1 cellular context compared by ENCODE assay signal in the genomic region with DNA sequence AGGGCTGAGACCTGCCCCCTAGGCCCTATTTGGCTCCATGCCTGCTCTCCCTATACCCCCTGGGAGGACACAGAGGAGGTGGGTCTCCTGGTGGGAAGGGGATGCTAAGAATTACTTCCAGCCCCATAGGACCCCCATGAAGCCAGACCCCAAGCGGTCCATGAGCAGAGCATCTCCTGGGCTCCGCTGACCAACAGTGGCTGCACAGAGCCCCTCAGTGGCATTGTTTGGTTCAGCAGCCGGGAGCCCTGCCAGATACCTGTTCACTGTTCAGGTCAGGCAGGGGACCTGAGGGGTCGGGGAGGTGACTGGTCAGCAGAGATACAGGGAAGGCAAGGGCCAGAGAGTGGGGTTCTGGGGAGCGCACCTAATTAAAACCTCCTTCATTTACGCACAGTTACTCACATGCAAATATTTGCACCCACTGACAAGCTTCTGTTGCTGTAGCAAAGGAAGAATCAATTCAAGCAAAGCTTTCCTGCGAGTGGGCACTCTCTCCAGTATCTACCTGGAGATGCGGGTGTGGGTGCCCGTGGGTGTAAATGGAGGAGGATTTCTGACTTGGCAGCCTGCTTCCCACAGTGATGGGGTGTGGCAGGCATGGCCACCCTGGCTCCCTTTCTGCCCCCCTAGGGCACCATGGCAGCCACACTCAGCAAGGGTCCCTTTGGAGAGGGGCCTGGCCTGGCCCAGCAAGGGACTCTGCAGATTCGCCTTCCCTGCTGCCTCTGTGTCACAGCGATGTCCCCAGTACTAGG.
TF ChIP-seq lines count a peak whose summit lies in the region.

No MANE protein-coding gene starts in this region.

TF ChIP-seq in Ishikawa, 13 proteins besides CTCF, POLR2A, EP300 and RAD21 (continued from another document):
- TF ChIP-seq, protein P1, sequence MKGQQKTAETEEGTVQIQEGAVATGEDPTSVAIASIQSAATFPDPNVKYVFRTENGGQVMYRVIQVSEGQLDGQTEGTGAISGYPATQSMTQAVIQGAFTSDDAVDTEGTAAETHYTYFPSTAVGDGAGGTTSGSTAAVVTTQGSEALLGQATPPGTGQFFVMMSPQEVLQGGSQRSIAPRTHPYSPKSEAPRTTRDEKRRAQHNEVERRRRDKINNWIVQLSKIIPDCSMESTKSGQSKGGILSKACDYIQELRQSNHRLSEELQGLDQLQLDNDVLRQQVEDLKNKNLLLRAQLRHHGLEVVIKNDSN (IDR thresholded peaks at IDR 0.05) = no peak
